In the genomic region with DNA sequence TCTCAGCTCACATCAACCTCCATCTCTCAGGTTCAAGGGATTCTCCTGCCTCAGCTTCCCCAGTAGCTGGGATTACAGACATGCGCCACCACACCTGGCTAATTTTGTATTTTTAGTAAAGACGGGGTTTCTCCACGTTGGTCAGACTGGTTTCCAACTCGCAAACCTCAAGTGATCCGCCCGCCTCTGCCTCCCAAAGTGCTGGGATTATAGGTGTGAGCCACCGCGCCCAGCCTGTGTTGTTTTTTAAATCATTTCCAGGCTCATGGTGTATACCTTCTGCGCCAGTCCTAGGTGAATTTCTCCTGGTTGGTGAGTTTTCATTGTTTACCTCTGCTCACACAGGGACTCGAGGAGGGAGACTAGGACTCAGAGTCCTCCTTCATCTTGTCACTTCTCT, we compare ENCODE assay signal across 8 cellular contexts. TPM values are rescaled to one million over a fixed set of nuclear protein-coding genes. Genes with fewer than 3 reads are reported as not detected.
DNase-seq lines count a peak whose midpoint lies in the region; ATAC-seq and TF ChIP-seq lines count a peak whose summit lies in the region.
"Not testable (repeated sequence)": the region's sequence is repeated elsewhere in the genome, so short reads cannot be mapped to it uniquely, and the experiment has no call there.

No MANE protein-coding gene starts in this region.

- H3K56ac ChIP-seq in H9 (ENCODE audit: insufficient read length, low read depth, low read length), result not testable (repeated sequence)

- peaks cover 22 to 32% of the 10 kb centered on the region in 2 experiments for H3K4me1 Mint-ChIP-seq in H9
- H3K4me1 Mint-ChIP-seq in activated naive CD4-positive, alpha-beta T cell treated with anti-CD3 and anti-CD28 coated beads for 36 hours (ENCODE audit: low read depth), result peaks cover 63% of the 10 kb centered on the region
- H3K4me1 Mint-ChIP-seq in naive thymus-derived CD4-positive, alpha-beta T cell, result peaks cover 49 to 69% (median 51%) of the 10 kb centered on the region in 7 donors

- not testable (repeated sequence) for H4K8ac ChIP-seq in H9 (replicated peaks; ENCODE audit: insufficient read length, low read depth, low read length)

- not testable (repeated sequence) for H3K14ac ChIP-seq in H9 (ENCODE audit: insufficient read depth, low read length)

- H3K9me3 Mint-ChIP-seq in H9; activated naive CD4-positive, alpha-beta T cell treated with anti-CD3 and anti-CD28 coated beads for 36 hours; naive thymus-derived CD4-positive, alpha-beta T cell: not testable (repeated sequence)

- not testable (repeated sequence) for H3K4me1 ChIP-seq in H9 (ENCODE audit: insufficient read depth, low read length)
- H3K4me1 ChIP-seq in duodenal mucosa (ENCODE audit: control insufficient read depth in 1 of 2, insufficient read depth in 2 of 2, low read length in 2 of 2) (peaks cover 31 to 34% of the 10 kb centered on the region in 2 donors), hepatocyte (ENCODE audit: insufficient read depth) (peaks cover 28% of the 10 kb centered on the region), smooth muscle cell (ENCODE audit: low read depth) (peaks cover 16% of the 10 kb centered on the region)
- peaks cover 34 to 38% of the 10 kb centered on the region in 2 donors for H3K4me1 ChIP-seq in naive thymus-derived CD4-positive, alpha-beta T cell (ENCODE audit: control insufficient read depth in 2 of 2, insufficient read depth in 2 of 2, low read length in 2 of 2)

- H3K36me3 Mint-ChIP-seq in H9 (ENCODE audit: insufficient read depth in 1 of 3, low read depth in 3 of 3), result peaks cover 47 to 52% (median 47%) of the 10 kb centered on the region in 3 experiments
- peaks cover 46% of the 10 kb centered on the region for H3K36me3 Mint-ChIP-seq in activated naive CD4-positive, alpha-beta T cell treated with anti-CD3 and anti-CD28 coated beads for 36 hours (ENCODE audit: low read depth)
- H3K36me3 Mint-ChIP-seq in naive thymus-derived CD4-positive, alpha-beta T cell, result peaks cover 7 to 31% (median 15%) of the 10 kb centered on the region in 5 donors

- intact Hi-C loops in activated naive CD4-positive, alpha-beta T cell treated with anti-CD3 and anti-CD28 coated beads for 36 hours (cut with micrococcal nuclease), result loop anchor here (5.0 kb wide), 3 partner anchors 97 to 658 kb away; partner anchors contain the start of genes UVSSA and ZNF718
- intact Hi-C loops in naive thymus-derived CD4-positive, alpha-beta T cell (cut with micrococcal nuclease), result loop anchor here (2.0 to 5.0 kb wide), 9 partner anchors 97 to 1482 kb away; partner anchors contain the start of genes UVSSA (in 2 of the 2), CTBP1 (in 1 of the 2), HAUS3 (in 1 of the 2) and MXD4 (in 1 of the 2)

- not testable (repeated sequence) for H3K79me2 ChIP-seq in H9 (ENCODE audit: insufficient read depth, low read length)
- peaks cover 62% of the 10 kb centered on the region for H3K79me2 ChIP-seq in hepatocyte
- H3K79me2 ChIP-seq in smooth muscle cell (ENCODE audit: low read depth), result peaks cover 61% of the 10 kb centered on the region

- peak overlapping the region; percentile 97 for H4K91ac ChIP-seq in H9 (ENCODE audit: insufficient read length, low read depth, low read length)

- peak overlapping the region; percentile 39 to 87 (median 85); a peak in 4 of 7 replicates for H3K27ac Mint-ChIP-seq in H9
- H3K27ac Mint-ChIP-seq in activated naive CD4-positive, alpha-beta T cell treated with anti-CD3 and anti-CD28 coated beads for 36 hours, result peak overlapping the region; percentile 71
- peak overlapping the region; percentile 11 to 92 (median 75) for H3K27ac Mint-ChIP-seq in naive thymus-derived CD4-positive, alpha-beta T cell

- not testable (repeated sequence) for H2BK15ac ChIP-seq in H9 (ENCODE audit: low read depth, low read length)

- not testable (repeated sequence) for H3K9me3 ChIP-seq in H9 (ENCODE audit: control insufficient read depth, low read depth, low read length); duodenal mucosa (ENCODE audit: control insufficient read depth in 1 of 2, low read length in 2 of 2); hepatocyte (ENCODE audit: low read depth); naive thymus-derived CD4-positive, alpha-beta T cell (ENCODE audit: control insufficient read depth in 2 of 3, low read length in 3 of 3); smooth muscle cell (replicated peaks; ENCODE audit: low read depth)

- H3F3A ChIP-seq in smooth muscle cell (ENCODE audit: low read depth), result peaks cover 26% of the 10 kb centered on the region

- peak overlapping the region; percentile 96 for H3K9ac ChIP-seq in H9 (ENCODE audit: extremely low read depth, insufficient read length, low read length)
- peak overlapping the region; percentile 94 for H3K9ac ChIP-seq in duodenal mucosa (ENCODE audit: low read depth in 1 of 2, low read length in 2 of 2)
- H3K9ac ChIP-seq in smooth muscle cell (ENCODE audit: low read depth), result peak overlapping the region; percentile 98

- H3K27me3 Mint-ChIP-seq in H9 (ENCODE audit: low read depth), result peaks cover 28% of the 10 kb centered on the region
- H3K27me3 Mint-ChIP-seq in activated naive CD4-positive, alpha-beta T cell treated with anti-CD3 and anti-CD28 coated beads for 36 hours (ENCODE audit: low read depth), result peaks cover 12% of the 10 kb centered on the region
- H3K27me3 Mint-ChIP-seq in naive thymus-derived CD4-positive, alpha-beta T cell, result peaks cover 7 to 16% (median 13%) of the 10 kb centered on the region in 5 donors

- H3K4me3 ChIP-seq in AG04449 (ENCODE audit: low read depth, low read length) (peak overlapping the region; percentile 93), duodenal mucosa (ENCODE audit: low read depth in 1 of 2, low read length in 2 of 2) (peak overlapping the region; percentile 93 to 95), hepatocyte (peak overlapping the region; percentile 46), smooth muscle cell (peak overlapping the region; percentile 86)
- peak overlapping the region; percentile 83 for H3K4me3 ChIP-seq in naive thymus-derived CD4-positive, alpha-beta T cell (ENCODE audit: low read length)

- not testable (repeated sequence) for H4K5ac ChIP-seq in H9 (ENCODE audit: insufficient read length, low read depth, low read length)

- CTCF ChIA-PET in AG04449 (lab: Yijun Ruan, JAX), result interaction anchor here (1.3 to 4.2 kb wide), 4 partner anchors 10 to 38 kb away, joined by 3 to 17 read pairs (median 4); no protein-coding TSS in a partner anchor
- CTCF ChIA-PET in RWPE1 (lab: Yijun Ruan, JAX); activated naive CD4-positive, alpha-beta T cell treated with anti-CD3 and anti-CD28 coated beads for 36 hours (lab: Charles Lee); naive thymus-derived CD4-positive, alpha-beta T cell (lab: Charles Lee): not testable (repeated sequence)

- not testable (repeated sequence) for DNase-seq in AG04449 (ENCODE audit: low read depth, low spot score); H9; RWPE1 (ENCODE audit: low spot score); activated naive CD4-positive, alpha-beta T cell treated with anti-CD3 and anti-CD28 coated beads for 36 hours; hepatocyte (ENCODE audit: low spot score); naive thymus-derived CD4-positive, alpha-beta T cell; smooth muscle cell (lab: John Stamatoyannopoulos, UW; ENCODE audit: unreplicated experiment)

- not testable (repeated sequence) for ATAC-seq in naive thymus-derived CD4-positive, alpha-beta T cell

- H3K27me3 ChIP-seq in H9 (ENCODE audit: insufficient read depth, low read length), result peaks cover 13% of the 10 kb centered on the region; the same call in 1 of the 2 replicates
- H3K27me3 ChIP-seq in duodenal mucosa (ENCODE audit: control insufficient read depth in 1 of 2, insufficient read depth in 2 of 2, low read length in 2 of 2); hepatocyte; naive thymus-derived CD4-positive, alpha-beta T cell (ENCODE audit: control insufficient read depth in 2 of 2, insufficient read depth in 2 of 2, low read length in 2 of 2): not testable (repeated sequence)
- H3K27me3 ChIP-seq in smooth muscle cell (ENCODE audit: low read depth), result peaks cover 12% of the 10 kb centered on the region

- POLR2A ChIA-PET in AG04449 (lab: Yijun Ruan, JAX), result interaction anchor here (0.7 kb wide), 1 partner anchor 8 kb away, joined by 3 read pairs; no protein-coding TSS in a partner anchor
- POLR2A ChIA-PET in RWPE1 (lab: Yijun Ruan, JAX; ENCODE audit: low non-redundant PET), result interaction anchor here (1.0 kb wide), 1 partner anchor 152 kb away, joined by 5 read pairs; the partner anchor contains the start of gene TMEM175
- POLR2A ChIA-PET in naive thymus-derived CD4-positive, alpha-beta T cell (lab: Charles Lee), result interaction anchor here (1.8 kb wide), 1 partner anchor 153 kb away, joined by 6 read pairs; no protein-coding TSS in a partner anchor

- not testable (repeated sequence) for H3K23ac ChIP-seq in H9 (ENCODE audit: insufficient read length, low read depth, low read length)

- H2BK5ac ChIP-seq in H9 (ENCODE audit: insufficient read length, low read length), result not testable (repeated sequence)

- H4K20me1 ChIP-seq in H9 (ENCODE audit: control insufficient read depth, insufficient read depth, insufficient read length), result not testable (repeated sequence)
- H4K20me1 ChIP-seq in hepatocyte (ENCODE audit: insufficient read depth, poor library complexity, severe bottlenecking), result peaks cover 50% of the 10 kb centered on the region
- peaks cover 57% of the 10 kb centered on the region for H4K20me1 ChIP-seq in smooth muscle cell (ENCODE audit: low read depth)

- peak overlapping the region; percentile 83 for H3K4me2 ChIP-seq in H9 (ENCODE audit: insufficient read depth, insufficient read length, low read length)
- H3K4me2 ChIP-seq in hepatocyte, result peak overlapping the region; percentile 90
- peak overlapping the region; percentile 94 for H3K4me2 ChIP-seq in smooth muscle cell

- no CpG with 5 or more reads among the region's 10 CpGs for WGBS in H9 (ENCODE audit: extremely low coverage, insufficient read length, low lambda C conversion rate)
- WGBS in hepatocyte (ENCODE audit: low lambda C conversion rate, missing lambda C conversion rate), result 77% methylated on average over 10 of the region's 10 CpGs
- 83% methylated on average over 10 of the region's 10 CpGs for WGBS in smooth muscle cell (ENCODE audit: low lambda C conversion rate)

- H2BK12ac ChIP-seq in H9 (ENCODE audit: insufficient read length, low read depth, low read length), result not testable (repeated sequence)

- not testable (repeated sequence) for TF ChIP-seq CTCF in AG04449 (IDR thresholded peaks at IDR 0.05; ENCODE audit: insufficient read depth, low read length, missing control alignments); H9 (conservative IDR thresholded peaks at IDR 0.05); RWPE1 (conservative IDR thresholded peaks at IDR 0.05; ENCODE audit: low read depth); hepatocyte (IDR thresholded peaks at IDR 0.05; ENCODE audit: poor library complexity); smooth muscle cell (IDR thresholded peaks at IDR 0.05; ENCODE audit: borderline replicate concordance, insufficient read depth, poor library complexity, severe bottlenecking)

- H2BK20ac ChIP-seq in H9 (ENCODE audit: low read depth, low read length, poor library complexity, severe bottlenecking), result not testable (repeated sequence)

- H3K27ac ChIP-seq in H9 (ENCODE audit: insufficient read length, low read depth, low read length); duodenal mucosa (ENCODE audit: low read depth, low read length): not testable (repeated sequence)
- H3K27ac ChIP-seq in RWPE1 (peak overlapping the region; percentile 90), hepatocyte (peak overlapping the region; percentile 96), smooth muscle cell (ENCODE audit: low read depth) (peak overlapping the region; percentile 94)
- peak overlapping the region; percentile 90 for H3K27ac ChIP-seq in naive thymus-derived CD4-positive, alpha-beta T cell (ENCODE audit: low read depth, low read length)

- H3K9me2 ChIP-seq in hepatocyte (replicated peaks; ENCODE audit: insufficient read depth), result not testable (repeated sequence)

- H3K4me3 Mint-ChIP-seq in H9, result peak overlapping the region; percentile 83 to 88
- peak overlapping the region; percentile 83 for H3K4me3 Mint-ChIP-seq in activated naive CD4-positive, alpha-beta T cell treated with anti-CD3 and anti-CD28 coated beads for 36 hours
- H3K4me3 Mint-ChIP-seq in naive thymus-derived CD4-positive, alpha-beta T cell, result peak overlapping the region; percentile 83 to 97 (median 88)

- H3K4ac ChIP-seq in H9 (ENCODE audit: low read depth, low read length), result not testable (repeated sequence)

- H3K23me2 ChIP-seq in H9 (ENCODE audit: insufficient read length, low read depth, low read length, poor library complexity, severe bottlenecking), result peaks cover 11% of the 10 kb centered on the region

- not testable (repeated sequence) for H2BK120ac ChIP-seq in H9 (ENCODE audit: low read depth, low read length, poor library complexity, severe bottlenecking)

- H2AK5ac ChIP-seq in H9 (ENCODE audit: insufficient read length, low read length), result not testable (repeated sequence)

- not testable (repeated sequence) for H3K18ac ChIP-seq in H9 (ENCODE audit: insufficient read length, low read depth, low read length)

- not testable (repeated sequence) for H2AFZ ChIP-seq in H9 (ENCODE audit: low read length); hepatocyte; smooth muscle cell (ENCODE audit: low read depth)

- peaks cover 12% of the 10 kb centered on the region for H3K79me1 ChIP-seq in H9 (ENCODE audit: insufficient read depth, low read depth, low read length, poor library complexity, severe bottlenecking)

- not testable (repeated sequence) for H3T11ph ChIP-seq in H9 (ENCODE audit: low read length)

- H3K36me3 ChIP-seq in duodenal mucosa (ENCODE audit: control insufficient read depth in 1 of 2, insufficient read depth in 2 of 2, low read length in 2 of 2), result peaks cover 12 to 34% of the 10 kb centered on the region in 2 donors
- H3K36me3 ChIP-seq in hepatocyte (replicated peaks; ENCODE audit: insufficient read depth, low read depth); smooth muscle cell (ENCODE audit: low read depth): not testable (repeated sequence)
- H3K36me3 ChIP-seq in naive thymus-derived CD4-positive, alpha-beta T cell (ENCODE audit: control insufficient read depth in 2 of 3, insufficient read depth in 3 of 3, low read length in 3 of 3), result peaks cover 0 to 24% (median 5%) of the 10 kb centered on the region in 3 experiments

RNA-seq across cellular contexts. Expression of gene CPLX1, which starts 45.7 kb away (rescaled TPM):
- 0.48 and 0.90 TPM in 2 replicates for total RNA-seq in H9 (2021)
- under 1 TPM; 0.37 to 0.48 TPM for total RNA-seq in activated naive CD4-positive, alpha-beta T cell treated with anti-CD3 and anti-CD28 coated beads for 36 hours
- total RNA-seq in hepatocyte, result 0.16 and 0.30 TPM in 2 replicates
- polyA plus RNA-seq in hepatocyte, result 1.6 and 2.0 TPM in 2 replicates
- 1 to 10 TPM in 2 of 5 experiments, under 1 TPM in 2, not detected in 1; 0.22 to 1.9 (median 1.1) TPM for total RNA-seq in naive thymus-derived CD4-positive, alpha-beta T cell
- under 1 TPM; 0.17 to 0.35 TPM for polyA plus RNA-seq in naive thymus-derived CD4-positive, alpha-beta T cell
- 0.58 TPM in 1 of 2 replicates, not detected in the other for total RNA-seq in smooth muscle cell
- not detected in 2 replicates for polyA plus RNA-seq in smooth muscle cell
